Comparison of ENCODE assay signal across 8 cellular contexts in genomic region chr17:78140169-78141051, GRCh38. TPM values are rescaled to one million over a fixed set of nuclear protein-coding genes. Genes with fewer than 3 reads are reported as not detected.
A peak's percentile ranks its signal among the peaks of the same experiment; 100 is the strongest.
DNase-seq lines count a peak whose midpoint lies in the region; ATAC-seq and TF ChIP-seq lines count a peak whose summit lies in the region.

No MANE protein-coding gene starts in this region.

- ATAC-seq in GM18505 (IDR thresholded peaks at IDR 0.05; ENCODE audit: unreplicated experiment) = peak; percentile 72
- ATAC-seq in HG02763 (IDR thresholded peaks at IDR 0.05; ENCODE audit: unreplicated experiment) = peak; percentile 71

- peaks cover 40% of the 10 kb centered on the region for H3K36me3 Mint-ChIP-seq in activated naive CD8-positive, alpha-beta T cell treated with anti-CD3 and anti-CD28 coated beads for 36 hours

- H3K4me3 Mint-ChIP-seq in activated naive CD8-positive, alpha-beta T cell treated with anti-CD3 and anti-CD28 coated beads for 36 hours = no peak overlapping the region

- TF ChIP-seq POLR2A in GM18505 (IDR thresholded peaks at IDR 0.05; ENCODE audit: borderline replicate concordance, extremely low read depth, insufficient read depth, insufficient read length) = peak; percentile 74

- peaks cover 71% of the 10 kb centered on the region for H3K4me1 Mint-ChIP-seq in activated naive CD8-positive, alpha-beta T cell treated with anti-CD3 and anti-CD28 coated beads for 36 hours

- peak overlapping the region; percentile 71 for H3K27ac Mint-ChIP-seq in activated naive CD8-positive, alpha-beta T cell treated with anti-CD3 and anti-CD28 coated beads for 36 hours

- H3K9me3 Mint-ChIP-seq in activated naive CD8-positive, alpha-beta T cell treated with anti-CD3 and anti-CD28 coated beads for 36 hours = no peaks in the 10 kb centered on the region

- DNase-seq in NCI-H1105 (lab: John Stamatoyannopoulos, UW) = peak; percentile 82
- peak; percentile 92 for DNase-seq in T follicular helper cell (ENCODE audit: low read depth)
- peak; percentile 97 for DNase-seq in activated naive CD8-positive, alpha-beta T cell treated with anti-CD3 and anti-CD28 coated beads for 36 hours
- DNase-seq in iPS DF 4.7 (ENCODE audit: extremely low read depth, low spot score) = peak; percentile 87
- DNase-seq in stimulated activated CD4-positive, alpha-beta T cell treated with anti-CD3 and anti-CD28 coated beads, Interleukin-1b, Interleukin-23, amount 100 ng/mL, for 24 hours (ENCODE audit: low read depth in 4 of 4, low spot score in 1 of 4) = peak; percentile 73 to 97 (median 82)
- no peak for DNase-seq in globus pallidus (ENCODE audit: low spot score)

- no peaks in the 10 kb centered on the region for H3K27me3 Mint-ChIP-seq in activated naive CD8-positive, alpha-beta T cell treated with anti-CD3 and anti-CD28 coated beads for 36 hours

RNA-seq across cellular contexts. Expression of gene C17orf99, which starts 5.8 kb away (rescaled TPM):
- not detected for total RNA-seq in activated naive CD8-positive, alpha-beta T cell treated with anti-CD3 and anti-CD28 coated beads for 36 hours

RNA-seq across cellular contexts. Expression of gene TMC8, which starts 9.8 kb away (rescaled TPM):
- total RNA-seq in activated naive CD8-positive, alpha-beta T cell treated with anti-CD3 and anti-CD28 coated beads for 36 hours = 100 to 1,000 TPM; 133 to 136 TPM

RNA-seq across cellular contexts. Expression of gene TMC6, which starts 11.9 kb away (rescaled TPM):
- total RNA-seq in activated naive CD8-positive, alpha-beta T cell treated with anti-CD3 and anti-CD28 coated beads for 36 hours = 100 to 1,000 TPM; 119 to 125 TPM

RNA-seq across cellular contexts. Expression of gene SYNGR2, which starts 28.0 kb away (rescaled TPM):
- 100 to 1,000 TPM; 126 to 127 TPM for total RNA-seq in activated naive CD8-positive, alpha-beta T cell treated with anti-CD3 and anti-CD28 coated beads for 36 hours

RNA-seq across cellular contexts. Expression of gene TK1, which starts 46.4 kb away (rescaled TPM):
- 100 to 1,000 TPM; 144 to 150 TPM for total RNA-seq in activated naive CD8-positive, alpha-beta T cell treated with anti-CD3 and anti-CD28 coated beads for 36 hours
